14 cellular contexts compared by ENCODE assay signal in genomic region chr2:28802975-28803429, GRCh38. TPM values are rescaled to one million over a fixed set of nuclear protein-coding genes. Genes with fewer than 3 reads are reported as not detected.
DNase-seq lines count a peak whose midpoint lies in the region; ATAC-seq and TF ChIP-seq lines count a peak whose summit lies in the region.
"Had no signal": no experiment of that assay in that cellular context is flagged by ENCODE, and none has a peak within 500 bp of the region (broad histone marks: within the 10 kb centered on the region; RNA-seq: fewer than 3 reads in every experiment).

No MANE protein-coding gene starts in this region.

- 49% methylated on average over 4 of the region's 4 CpGs for WGBS in esophagus muscularis mucosa
- no CpG with 5 or more reads among the region's 4 CpGs for WGBS in neuronal stem cell (ENCODE audit: extremely low coverage in 2 of 2, insufficient read length in 2 of 2, insufficient replicate concordance in 1 of 2), 2 donors

- no peak overlapping the region for H2AFZ ChIP-seq in neuronal stem cell (ENCODE audit: low read length)

- no peak overlapping the region for H3K14ac ChIP-seq in neuronal stem cell (ENCODE audit: low read length)

- H3K4ac ChIP-seq in neuronal stem cell (ENCODE audit: low read length), result no peak overlapping the region

- H2BK120ac ChIP-seq in neuronal stem cell (ENCODE audit: low read depth, low read length), result no peak overlapping the region

- no peak for TF ChIP-seq CTCF in esophagus muscularis mucosa (IDR thresholded peaks at IDR 0.05)

- no peaks in the 10 kb centered on the region for H3K27me3 Mint-ChIP-seq in activated CD4-positive, alpha-beta T cell treated with anti-CD3 and anti-CD28 coated beads, Interleukin-2, amount 10 ng/mL, durations not matched to agents 7 days and 5 days
- no peaks in the 10 kb centered on the region for H3K27me3 Mint-ChIP-seq in activated CD4-positive, alpha-beta T cell treated with anti-CD3 and anti-CD28 coated beads, Interleukin-2, amount 10 ng/mL, durations not matched to agents 24 days and 14 days
- H3K27me3 Mint-ChIP-seq in activated T-helper 2 cell treated with anti-CD3 and anti-CD28 coated beads, Interferon-gamma antibody, Interleukin-2, Interleukin-4, amounts not matched to agents 10 μg/mL and 5 μg/mL and 100 μg/mL, durations not matched to agents 14 hours and 24 hours and 36 hours (ENCODE audit: low read depth), result no peaks in the 10 kb centered on the region
- H3K27me3 Mint-ChIP-seq: IgD-negative memory B cell had no signal

- H3K4me3 ChIP-seq in esophagus muscularis mucosa (no peak overlapping the region), neuronal stem cell (ENCODE audit: low read length in 2 of 2) (no peak overlapping the region)
- H3K4me3 ChIP-seq: cardiac muscle cell had no signal

- TF ChIP-seq EP300 in esophagus muscularis mucosa (IDR thresholded peaks at IDR 0.05), result no peak

- intact Hi-C loops in activated CD4-positive, alpha-beta T cell treated with anti-CD3 and anti-CD28 coated beads, Interleukin-2, amount 10 ng/mL, durations not matched to agents 24 days and 14 days (cut with micrococcal nuclease), result no loop called here
- intact Hi-C loops in esophagus muscularis mucosa (cut with DNase I), result no loop called here
- intact Hi-C loops in sciatic nerve (cut with DNase I), result no loop called here
- intact Hi-C loops in activated T-helper 2 cell treated with anti-CD3 and anti-CD28 coated beads, Interferon-gamma antibody, Interleukin-2, Interleukin-4, amounts not matched to agents 10 μg/mL and 5 μg/mL and 100 μg/mL, durations not matched to agents 14 hours and 24 hours and 36 hours (cut with micrococcal nuclease), result no loop called here

- H3K36me3 ChIP-seq in esophagus muscularis mucosa, result peaks cover 32 to 89% (median 54%) of the 10 kb centered on the region in 4 donors
- H3K36me3 ChIP-seq in neuronal stem cell (replicated peaks in 1 of 2; ENCODE audit: control insufficient read depth in 2 of 2, insufficient read depth in 2 of 2, low read length in 2 of 2), result peaks cover 0 to 95% of the 10 kb centered on the region in 2 donors

- no peak overlapping the region for H2BK5ac ChIP-seq in neuronal stem cell (ENCODE audit: low read length)

- H3K4me1 ChIP-seq in esophagus muscularis mucosa (peaks cover 5 to 41% (median 31%) of the 10 kb centered on the region in 4 donors), neuronal stem cell (ENCODE audit: control insufficient read depth in 2 of 2, insufficient read depth in 1 of 2, low read depth in 1 of 2, low read length in 2 of 2) (no peaks in the 10 kb centered on the region)

- H2BK15ac ChIP-seq in neuronal stem cell (ENCODE audit: low read length), result no peak overlapping the region

- peaks cover 3% of the 10 kb centered on the region for H3K4me1 Mint-ChIP-seq in activated CD4-positive, alpha-beta T cell treated with anti-CD3 and anti-CD28 coated beads, Interleukin-2, amount 10 ng/mL, durations not matched to agents 7 days and 5 days
- H3K4me1 Mint-ChIP-seq in activated CD4-positive, alpha-beta T cell treated with anti-CD3 and anti-CD28 coated beads, Interleukin-2, amount 10 ng/mL, durations not matched to agents 24 days and 14 days, result peaks cover 4% of the 10 kb centered on the region
- no peaks in the 10 kb centered on the region for H3K4me1 Mint-ChIP-seq in activated T-helper 2 cell treated with anti-CD3 and anti-CD28 coated beads, Interferon-gamma antibody, Interleukin-2, Interleukin-4, amounts not matched to agents 10 μg/mL and 5 μg/mL and 100 μg/mL, durations not matched to agents 14 hours and 24 hours and 36 hours (ENCODE audit: low read depth)
- H3K4me1 Mint-ChIP-seq: IgD-negative memory B cell had no signal

- peak overlapping the region; percentile 38 to 54 (median 45) for H3K27ac ChIP-seq in esophagus muscularis mucosa (replicated peaks in 1 of 4)
- H3K27ac ChIP-seq in neuronal stem cell (replicated peaks; ENCODE audit: low read length), result no peak overlapping the region
- H3K27ac ChIP-seq: cardiac muscle cell had no signal

- POLR2A ChIA-PET in activated CD4-positive, alpha-beta T cell treated with anti-CD3 and anti-CD28 coated beads, Interleukin-2, amount 10 ng/mL, durations not matched to agents 7 days and 5 days (lab: Charles Lee), result no interaction called here

- peaks cover 51% of the 10 kb centered on the region for H3K36me3 Mint-ChIP-seq in activated CD4-positive, alpha-beta T cell treated with anti-CD3 and anti-CD28 coated beads, Interleukin-2, amount 10 ng/mL, durations not matched to agents 7 days and 5 days (ENCODE audit: low read depth)
- peaks cover 53% of the 10 kb centered on the region for H3K36me3 Mint-ChIP-seq in activated CD4-positive, alpha-beta T cell treated with anti-CD3 and anti-CD28 coated beads, Interleukin-2, amount 10 ng/mL, durations not matched to agents 24 days and 14 days (ENCODE audit: low read depth)
- peaks cover 66% of the 10 kb centered on the region for H3K36me3 Mint-ChIP-seq in activated T-helper 2 cell treated with anti-CD3 and anti-CD28 coated beads, Interferon-gamma antibody, Interleukin-2, Interleukin-4, amounts not matched to agents 10 μg/mL and 5 μg/mL and 100 μg/mL, durations not matched to agents 14 hours and 24 hours and 36 hours (ENCODE audit: low read depth)

- TF ChIP-seq POLR2A in esophagus muscularis mucosa (IDR thresholded peaks at IDR 0.05; ENCODE audit: low read depth), result no peak

- CTCF ChIA-PET in activated CD4-positive, alpha-beta T cell treated with anti-CD3 and anti-CD28 coated beads, Interleukin-2, amount 10 ng/mL, durations not matched to agents 7 days and 5 days (lab: Charles Lee), result interaction anchor here (0.6 to 2.4 kb wide), 4 partner anchors 9 to 236 kb away, joined by 3 to 13 read pairs (median 4); no protein-coding TSS in a partner anchor

- H3K79me1 ChIP-seq in neuronal stem cell (ENCODE audit: low read depth, low read length), result no peaks in the 10 kb centered on the region

- H3K9me3 ChIP-seq in esophagus muscularis mucosa, result no peaks in the 10 kb centered on the region
- peaks cover 0 to 8% of the 10 kb centered on the region in 2 donors for H3K9me3 ChIP-seq in neuronal stem cell (replicated peaks in 1 of 2; ENCODE audit: control insufficient read depth in 2 of 2, insufficient read depth in 1 of 2, low read depth in 1 of 2, low read length in 2 of 2)

- no peaks in the 10 kb centered on the region for H3K9me3 Mint-ChIP-seq in activated CD4-positive, alpha-beta T cell treated with anti-CD3 and anti-CD28 coated beads, Interleukin-2, amount 10 ng/mL, durations not matched to agents 7 days and 5 days
- H3K9me3 Mint-ChIP-seq in activated CD4-positive, alpha-beta T cell treated with anti-CD3 and anti-CD28 coated beads, Interleukin-2, amount 10 ng/mL, durations not matched to agents 24 days and 14 days, result no peaks in the 10 kb centered on the region
- no peaks in the 10 kb centered on the region for H3K9me3 Mint-ChIP-seq in activated T-helper 2 cell treated with anti-CD3 and anti-CD28 coated beads, Interferon-gamma antibody, Interleukin-2, Interleukin-4, amounts not matched to agents 10 μg/mL and 5 μg/mL and 100 μg/mL, durations not matched to agents 14 hours and 24 hours and 36 hours

- H3K18ac ChIP-seq in neuronal stem cell (ENCODE audit: low read length), result no peak overlapping the region

- no peak overlapping the region for H4K8ac ChIP-seq in neuronal stem cell (ENCODE audit: low read depth, low read length)

- H3K4me3 Mint-ChIP-seq in activated CD4-positive, alpha-beta T cell treated with anti-CD3 and anti-CD28 coated beads, Interleukin-2, amount 10 ng/mL, durations not matched to agents 7 days and 5 days, result no peak overlapping the region
- no peak overlapping the region for H3K4me3 Mint-ChIP-seq in activated CD4-positive, alpha-beta T cell treated with anti-CD3 and anti-CD28 coated beads, Interleukin-2, amount 10 ng/mL, durations not matched to agents 24 days and 14 days
- no peak overlapping the region for H3K4me3 Mint-ChIP-seq in activated T-helper 2 cell treated with anti-CD3 and anti-CD28 coated beads, Interferon-gamma antibody, Interleukin-2, Interleukin-4, amounts not matched to agents 10 μg/mL and 5 μg/mL and 100 μg/mL, durations not matched to agents 14 hours and 24 hours and 36 hours (ENCODE audit: low read depth)
- H3K4me3 Mint-ChIP-seq: IgD-negative memory B cell had no signal

- DNase-seq in activated CD4-positive, alpha-beta T cell treated with anti-CD3 and anti-CD28 coated beads, Interleukin-2, amount 10 ng/mL, durations not matched to agents 7 days and 5 days, result no peak
- no peak for DNase-seq in activated CD4-positive, alpha-beta T cell treated with anti-CD3 and anti-CD28 coated beads, Interleukin-2, amount 10 ng/mL, durations not matched to agents 24 days and 14 days
- peak; percentile 31 for DNase-seq in NCI-H460 (ENCODE audit: extremely low read depth, low read depth)
- DNase-seq in esophagus muscularis mucosa (ENCODE audit: extremely low spot score), result no peak
- no peak for DNase-seq in sciatic nerve (ENCODE audit: low spot score)
- DNase-seq in neuronal stem cell (ENCODE audit: low spot score), result no peak
- DNase-seq in activated T-helper 2 cell treated with anti-CD3 and anti-CD28 coated beads, Interferon-gamma antibody, Interleukin-2, Interleukin-4, amounts not matched to agents 10 μg/mL and 5 μg/mL and 100 μg/mL, durations not matched to agents 14 hours and 24 hours and 36 hours (ENCODE audit: low spot score), result no peak
- no peak for DNase-seq in effector CD4-positive, alpha-beta T cell
- DNase-seq: 8988T, NCI-H2029 had no signal

- H2BK12ac ChIP-seq in neuronal stem cell (ENCODE audit: low read length), result no peak overlapping the region

- peak; percentile 58 for ATAC-seq in sciatic nerve
- ATAC-seq: esophagus mucosa, SK-N-SH treated with all-trans-retinoic acid at 6 μM for 48 hours had no signal

- no peak overlapping the region for H4K91ac ChIP-seq in neuronal stem cell (ENCODE audit: low read depth, low read length, poor library complexity)

- H3K9ac ChIP-seq in neuronal stem cell (ENCODE audit: low read depth, low read length, poor library complexity), result no peak overlapping the region

- H3K4me2 ChIP-seq in neuronal stem cell (ENCODE audit: insufficient read depth, low read length, poor library complexity, severe bottlenecking), result no peak overlapping the region

- no peak overlapping the region for H3K23ac ChIP-seq in neuronal stem cell (ENCODE audit: low read depth, low read length, poor library complexity)

- H3K27me3 ChIP-seq in esophagus muscularis mucosa (no peaks in the 10 kb centered on the region), neuronal stem cell (ENCODE audit: control insufficient read depth in 3 of 3, insufficient read depth in 3 of 3, low read depth in 1 of 3, low read length in 3 of 3) (no peaks in the 10 kb centered on the region)
- H3K27me3 ChIP-seq: cardiac muscle cell had no signal

- peak overlapping the region; percentile 50 for H3K27ac Mint-ChIP-seq in activated CD4-positive, alpha-beta T cell treated with anti-CD3 and anti-CD28 coated beads, Interleukin-2, amount 10 ng/mL, durations not matched to agents 7 days and 5 days
- no peak overlapping the region for H3K27ac Mint-ChIP-seq in activated CD4-positive, alpha-beta T cell treated with anti-CD3 and anti-CD28 coated beads, Interleukin-2, amount 10 ng/mL, durations not matched to agents 24 days and 14 days
- no peak overlapping the region for H3K27ac Mint-ChIP-seq in activated T-helper 2 cell treated with anti-CD3 and anti-CD28 coated beads, Interferon-gamma antibody, Interleukin-2, Interleukin-4, amounts not matched to agents 10 μg/mL and 5 μg/mL and 100 μg/mL, durations not matched to agents 14 hours and 24 hours and 36 hours
- H3K27ac Mint-ChIP-seq: IgD-negative memory B cell had no signal

- H2AK5ac ChIP-seq in neuronal stem cell (ENCODE audit: low read depth, low read length), result no peak overlapping the region

RNA-seq across cellular contexts. Expression of gene SPDYA, which starts 7.6 kb away (rescaled TPM):
- total RNA-seq in activated CD4-positive, alpha-beta T cell treated with anti-CD3 and anti-CD28 coated beads, Interleukin-2, amount 10 ng/mL, durations not matched to agents 7 days and 5 days, result 1 to 10 TPM; 1.4 to 1.5 TPM
- total RNA-seq in activated CD4-positive, alpha-beta T cell treated with anti-CD3 and anti-CD28 coated beads, Interleukin-2, amount 10 ng/mL, durations not matched to agents 24 days and 14 days, result 1.9 TPM in 2 replicates
- 0.23 and 0.30 TPM in 2 replicates for total RNA-seq in NCI-H460 (2014; rRNA removed; shearing (Covaris generic))
- polyA plus RNA-seq in NCI-H460 (2014; cell fraction: nucleus; rRNA removed), result 0.18 TPM in 1 of 2 replicates, not detected in the other
- total RNA-seq in esophagus muscularis mucosa (1 to 10 TPM in 2 of 4 donors, under 1 TPM in 2; 0.33 to 3.0 (median 0.91) TPM), sciatic nerve (3.3 TPM)
- polyA plus RNA-seq in neuronal stem cell (2013, experiment 1 of 2), result 0.13 TPM
- polyA plus RNA-seq in neuronal stem cell (2013, experiment 2 of 2), result 0.32 TPM
- total RNA-seq in activated T-helper 2 cell treated with anti-CD3 and anti-CD28 coated beads, Interferon-gamma antibody, Interleukin-2, Interleukin-4, amounts not matched to agents 10 μg/mL and 5 μg/mL and 100 μg/mL, durations not matched to agents 14 hours and 24 hours and 36 hours, result 1.5 and 1.8 TPM in 2 replicates

RNA-seq across cellular contexts. Expression of gene PPP1CB, which starts 51.4 kb away (rescaled TPM):
- total RNA-seq in activated CD4-positive, alpha-beta T cell treated with anti-CD3 and anti-CD28 coated beads, Interleukin-2, amount 10 ng/mL, durations not matched to agents 7 days and 5 days, result 100 to 1,000 TPM; 171 to 188 TPM
- total RNA-seq in activated CD4-positive, alpha-beta T cell treated with anti-CD3 and anti-CD28 coated beads, Interleukin-2, amount 10 ng/mL, durations not matched to agents 24 days and 14 days, result 246 and 251 TPM in 2 replicates
- 136 and 165 TPM in 2 replicates for total RNA-seq in NCI-H460 (2014; rRNA removed; shearing (Covaris generic))
- polyA plus RNA-seq in NCI-H460 (2014; cell fraction: nucleus; rRNA removed), result 49.7 and 80.4 TPM in 2 replicates
- total RNA-seq in esophagus muscularis mucosa, result 1,000 to 10,000 TPM in 1 of 4 donors, 100 to 1,000 TPM in 3; 658 to 1,191 (median 759) TPM
- total RNA-seq in sciatic nerve, result 210 TPM
- polyA plus RNA-seq in neuronal stem cell (2013, experiment 1 of 2), result 84.3 TPM
- 88.7 TPM for polyA plus RNA-seq in neuronal stem cell (2013, experiment 2 of 2)
- total RNA-seq in activated T-helper 2 cell treated with anti-CD3 and anti-CD28 coated beads, Interferon-gamma antibody, Interleukin-2, Interleukin-4, amounts not matched to agents 10 μg/mL and 5 μg/mL and 100 μg/mL, durations not matched to agents 14 hours and 24 hours and 36 hours, result 253 and 272 TPM in 2 replicates
